In the genomic region with DNA sequence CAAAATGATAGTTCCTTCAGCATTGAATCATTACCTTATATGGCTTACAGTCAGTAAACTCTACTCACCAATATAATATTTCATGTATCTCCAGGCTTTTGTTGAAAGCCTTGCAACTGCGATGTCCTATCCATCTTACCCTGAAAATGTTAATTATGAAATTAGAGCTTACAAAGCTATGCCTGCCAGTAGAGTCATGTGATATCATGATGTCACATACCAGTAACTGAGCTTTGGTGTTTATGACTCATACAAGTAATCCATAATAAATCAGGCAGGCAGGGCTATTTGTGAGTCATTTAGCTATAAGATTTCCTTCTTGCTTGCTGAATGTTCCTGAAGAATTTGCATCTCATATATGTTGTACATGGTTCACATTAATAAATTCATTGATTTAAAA, we compare ENCODE assay signal across 12 cellular contexts. TPM values are rescaled to one million over a fixed set of nuclear protein-coding genes. Genes with fewer than 3 reads are reported as not detected.
A peak's percentile ranks its signal among the peaks of the same experiment; 100 is the strongest.
DNase-seq lines count a peak whose midpoint lies in the region; ATAC-seq and TF ChIP-seq lines count a peak whose summit lies in the region.
"Had no signal": no experiment of that assay in that cellular context is flagged by ENCODE, and none has a peak within 500 bp of the region (broad histone marks: within the 10 kb centered on the region; RNA-seq: fewer than 3 reads in every experiment).

No MANE protein-coding gene starts in this region.

- H3K36me3 ChIP-seq in A673 (ENCODE audit: insufficient read depth, low read length, poor library complexity, severe bottlenecking): no peaks in the 10 kb centered on the region

- H3K27me3 ChIP-seq in A673 (replicated peaks; ENCODE audit: insufficient read depth, low read depth, low read length, poor library complexity): no peaks in the 10 kb centered on the region

- no peaks in the 10 kb centered on the region for H3K9me3 ChIP-seq in A673 (ENCODE audit: low read depth, low read length, poor library complexity, severe bottlenecking)

- ATAC-seq in SK-N-SH treated with all-trans-retinoic acid at 6 μM for 48 hours (peak; percentile 58; the same call in 2 of the 3 replicates), GM21786 (IDR thresholded peaks at IDR 0.05; ENCODE audit: unreplicated experiment) (no peak)
- ATAC-seq: activated T-cell treated with anti-CD3 and anti-CD28 coated beads, Interleukin-2, amount 50 U/mL, for 72 hours had no signal

- peak; percentile 88 for DNase-seq in A673 (ENCODE audit: low spot score)
- DNase-seq in HFF-Myc (ENCODE audit: extremely low read depth, low read depth): peak; percentile 45
- DNase-seq in glomerular visceral epithelial cell (ENCODE audit: extremely low spot score): peak; percentile 42
- no peak for DNase-seq in amygdala (lab: John Stamatoyannopoulos, UW)
- DNase-seq in NCI-H1105 treated with DMSO at 0.1 percent for 48 hours (lab: John Stamatoyannopoulos, UW): no peak
- DNase-seq in DMS79 treated with DMSO at 0.1 percent for 48 hours (lab: John Stamatoyannopoulos, UW): no peak
- DNase-seq: activated T-cell treated with anti-CD3 and anti-CD28 coated beads, Interleukin-2, amount 50 U/mL, for 72 hours; immature natural killer cell; NCI-H524; posterior cingulate gyrus had no signal

- peaks cover 11% of the 10 kb centered on the region for H3K4me1 ChIP-seq in A673 (ENCODE audit: insufficient read depth, low read length, poor library complexity, severe bottlenecking)

- CTCF ChIA-PET in A673 (lab: Charles Lee): no interaction called here

- no TSS peak for BruUV-seq in A673 (replicated peaks; lab: Mats Ljungman, UMichigan)

- intact Hi-C loops in A673 (cut with micrococcal nuclease; ENCODE audit: unreplicated experiment): no loop called here

- H3K4me3 ChIP-seq in A673 (ENCODE audit: low read depth, low read length, poor library complexity, severe bottlenecking): peak overlapping the region; percentile 7
- no peak overlapping the region for H3K4me3 ChIP-seq in HFF-Myc (replicated peaks; ENCODE audit: low read depth, low read length)

- peak overlapping the region; percentile 17 for H3K27ac ChIP-seq in A673 (ENCODE audit: low read depth, low read length, poor library complexity, severe bottlenecking)

- TF ChIP-seq CTCF in A673 (conservative IDR thresholded peaks at IDR 0.05; ENCODE audit: low read depth, low read length) (no peak), HFF-Myc (IDR thresholded peaks at IDR 0.05; ENCODE audit: low read depth, low read length, missing control alignments) (no peak)

- POLR2A ChIA-PET in A673 (lab: Charles Lee; ENCODE audit: low non-redundant PET): no interaction called here

TF ChIP-seq in SK-N-SH treated with all-trans-retinoic acid at 6 μM for 48 hours, 23 proteins besides CTCF, POLR2A, EP300 and RAD21:
- TF ChIP-seq ZFP3 (CRISPR knock-in tag; IDR thresholded peaks at IDR 0.05) (no peak), RARB (CRISPR knock-in tag; IDR thresholded peaks at IDR 0.05) (0 out of 2 replicates have a peak, but pooled peaks have one; percentile 44), ZC3H10 (CRISPR knock-in tag; IDR thresholded peaks at IDR 0.05) (no peak), ISL1 (CRISPR knock-in tag; IDR thresholded peaks at IDR 0.05) (peak; percentile 24; the same call in 1 of the 2 replicates), TOX (CRISPR knock-in tag; IDR thresholded peaks at IDR 0.05; ENCODE audit: borderline replicate concordance) (peak; percentile 83; the same call in 1 of the 2 replicates), ZNF70 (CRISPR knock-in tag; IDR thresholded peaks at IDR 0.05) (no peak), SNAI2 (CRISPR knock-in tag; IDR thresholded peaks at IDR 0.05) (no peak), CSDC2 (CRISPR knock-in tag; IDR thresholded peaks at IDR 0.05) (no peak), CREB5 (CRISPR knock-in tag; IDR thresholded peaks at IDR 0.05; ENCODE audit: low read depth) (no peak), TSHZ2 (CRISPR knock-in tag; IDR thresholded peaks at IDR 0.05) (no peak), ZFP30 (CRISPR knock-in tag; IDR thresholded peaks at IDR 0.05) (no peak), CSRNP3 (CRISPR knock-in tag; IDR thresholded peaks at IDR 0.05) (no peak)

RNA-seq across cellular contexts. Expression of gene FAM83B, which starts 44.9 kb away (rescaled TPM):
- 0.31 and 0.41 TPM in 2 replicates for total RNA-seq in A673 (2021)
- total RNA-seq: activated T-cell treated with anti-CD3 and anti-CD28 coated beads, Interleukin-2, amount 50 U/mL, for 72 hours had no signal

Comparison
In these comparisons a context has a peak if more than half of its experiments do, and no peak if none do; other contexts are left out.
1. DNase-seq: peak in A673 (single experiment), HFF-Myc (single experiment) and glomerular visceral epithelial cell (single experiment); none in amygdala (0 of 56), NCI-H1105 treated with DMSO at 0.1 percent for 48 hours (single experiment) and DMS79 treated with DMSO at 0.1 percent for 48 hours (single experiment).